8 cellular contexts compared by ENCODE assay signal in the genomic region with DNA sequence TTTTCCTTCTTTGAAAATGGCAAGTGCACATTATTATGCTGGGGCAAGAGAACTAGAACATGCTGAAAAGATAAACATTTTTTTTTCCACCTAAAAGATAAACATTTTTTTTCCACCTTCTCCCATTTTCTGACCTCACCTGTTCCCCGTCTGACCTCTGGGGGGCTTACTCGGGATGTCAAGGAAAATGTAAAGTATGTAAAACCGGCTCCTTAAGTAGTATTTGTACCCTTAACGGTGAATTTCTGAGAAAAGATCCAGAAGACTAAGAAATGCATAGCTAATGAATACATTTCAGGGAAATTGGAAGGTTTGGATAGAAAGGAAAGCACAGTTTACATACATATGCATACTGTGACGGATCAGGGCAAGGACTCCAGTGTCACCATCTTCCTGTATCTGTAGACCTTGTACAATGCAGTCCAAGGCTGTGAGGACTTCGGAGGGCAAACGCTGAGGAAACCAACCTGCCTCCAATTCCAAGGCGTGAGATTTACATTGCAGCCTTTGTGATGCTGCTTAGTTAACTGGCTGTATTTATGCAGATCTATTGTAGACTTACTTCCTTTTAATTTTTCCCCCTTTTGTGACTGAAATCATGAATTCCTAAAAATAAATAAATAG.
A peak's percentile ranks its signal among the peaks of the same experiment; 100 is the strongest.
DNase-seq lines count a peak whose midpoint lies in the region; ATAC-seq, FAIRE-seq and TF ChIP-seq lines count a peak whose summit lies in the region.

No MANE protein-coding gene starts in this region.

- no TSS peak for BruUV-seq in A673 (replicated peaks; lab: Mats Ljungman, UMichigan)

- CTCF ChIA-PET in A673 (lab: Charles Lee) = no interaction called here
- CTCF ChIA-PET in SK-N-SH (lab: Yijun Ruan, JAX) = no interaction called here

- ATAC-seq in GM18868 (IDR thresholded peaks at IDR 0.05; ENCODE audit: unreplicated experiment) = peak; percentile 16

- FAIRE-seq in kidney (lab: Jason Lieb, UNC) = no peak

- peak overlapping the region; percentile 85 for H3K4me2 ChIP-seq in SK-N-SH

- H3K4me3 ChIP-seq in A673 (ENCODE audit: low read depth, low read length, poor library complexity, severe bottlenecking) (peak overlapping the region; percentile 58), SK-N-SH (ENCODE audit: low read depth in 2 of 2, low read length in 1 of 2) (no peak overlapping the region; a peak in 1 of 4 replicates), vagina (no peak overlapping the region), kidney (ENCODE audit: low read length in 2 of 2) (peak overlapping the region in 1 of 2 donors; percentile 46)

- H3K4me1 ChIP-seq in A673 (ENCODE audit: insufficient read depth, low read length, poor library complexity, severe bottlenecking) (no peaks in the 10 kb centered on the region), SK-N-SH (ENCODE audit: control insufficient read depth in 1 of 2, insufficient read depth in 2 of 2, low read depth in 1 of 2, low read length in 1 of 2) (peaks cover 0 to 2% of the 10 kb centered on the region in 2 experiments; a peak in 1 of 4 replicates), vagina (peaks cover 17% of the 10 kb centered on the region), kidney (ENCODE audit: control insufficient read depth in 1 of 2, insufficient read depth in 1 of 2, low read depth in 1 of 2, low read length in 2 of 2) (peaks cover 0 to 7% of the 10 kb centered on the region in 2 donors)

- H3K9me2 ChIP-seq in SK-N-SH = no peaks in the 10 kb centered on the region

- no peak for TF ChIP-seq EP300 in SK-N-SH (IDR thresholded peaks at IDR 0.05; ENCODE audit: borderline replicate concordance in 1 of 2, low read depth in 1 of 2, low read length in 1 of 2)

- H3K9ac ChIP-seq in SK-N-SH (no peak overlapping the region), kidney (ENCODE audit: low read length in 2 of 2) (no peak overlapping the region)

- no peaks in the 10 kb centered on the region for H3K9me3 ChIP-seq in A673 (ENCODE audit: low read depth, low read length, poor library complexity, severe bottlenecking)
- no peaks in the 10 kb centered on the region for H3K9me3 ChIP-seq in SK-N-SH
- H3K9me3 ChIP-seq in vagina = no peaks in the 10 kb centered on the region
- no peaks in the 10 kb centered on the region for H3K9me3 ChIP-seq in kidney (ENCODE audit: control insufficient read depth in 1 of 2, low read length in 2 of 2)

- no peak overlapping the region for H2AFZ ChIP-seq in SK-N-SH (ENCODE audit: low read depth)

- intact Hi-C loops in A673 (cut with micrococcal nuclease; ENCODE audit: unreplicated experiment) (no loop called here), vagina (cut with DNase I) (no loop called here), kidney (cut with DNase I) (no loop called here)

- DNase-seq in A673 (ENCODE audit: low spot score) (peak; percentile 30), SK-N-SH (peak; percentile 18), inferior parietal cortex (ENCODE audit: extremely low spot score) (peak; percentile 29), vagina (ENCODE audit: extremely low spot score in 2 of 2) (no peak), NCI-H774 (lab: John Stamatoyannopoulos, UW) (no peak), kidney (no peak), NAMALWA (ENCODE audit: low spot score) (no peak)

- 2% methylated on average over 8 of the region's 8 CpGs for WGBS in SK-N-SH (ENCODE audit: low lambda C conversion rate)

- H3K79me2 ChIP-seq in SK-N-SH (ENCODE audit: insufficient read depth) = no peaks in the 10 kb centered on the region

- no peaks in the 10 kb centered on the region for H4K20me1 ChIP-seq in SK-N-SH (ENCODE audit: insufficient read depth)

- H3K36me3 ChIP-seq in A673 (ENCODE audit: insufficient read depth, low read length, poor library complexity, severe bottlenecking) = no peaks in the 10 kb centered on the region
- no peaks in the 10 kb centered on the region for H3K36me3 ChIP-seq in SK-N-SH (replicated peaks in 1 of 2; ENCODE audit: control insufficient read depth in 1 of 2, insufficient read depth in 2 of 2, low read length in 1 of 2)
- H3K36me3 ChIP-seq in vagina = no peaks in the 10 kb centered on the region
- no peaks in the 10 kb centered on the region for H3K36me3 ChIP-seq in kidney (ENCODE audit: control insufficient read depth in 1 of 2, insufficient read depth in 2 of 2, low read length in 2 of 2)

- TF ChIP-seq POLR2A in vagina (IDR thresholded peaks at IDR 0.05) = no peak

- peaks cover 38% of the 10 kb centered on the region for H3K27me3 ChIP-seq in A673 (replicated peaks; ENCODE audit: insufficient read depth, low read depth, low read length, poor library complexity)
- H3K27me3 ChIP-seq in SK-N-SH (ENCODE audit: insufficient read depth) = peaks cover 24% of the 10 kb centered on the region
- no peaks in the 10 kb centered on the region for H3K27me3 ChIP-seq in vagina

- no peaks in the 10 kb centered on the region for H3F3A ChIP-seq in SK-N-SH (replicated peaks; ENCODE audit: insufficient read depth)

- H3K27ac ChIP-seq in A673 (ENCODE audit: low read depth, low read length, poor library complexity, severe bottlenecking) = no peak overlapping the region
- no peak overlapping the region for H3K27ac ChIP-seq in SK-N-SH (ENCODE audit: low read depth in 2 of 2, low read length in 1 of 2)
- no peak overlapping the region for H3K27ac ChIP-seq in vagina
- no peak overlapping the region for H3K27ac ChIP-seq in kidney (ENCODE audit: low read depth in 2 of 2, low read length in 2 of 2)

- no peak for TF ChIP-seq RAD21 in SK-N-SH (IDR thresholded peaks at IDR 0.05; ENCODE audit: low read length)

- TF ChIP-seq CTCF in A673 (conservative IDR thresholded peaks at IDR 0.05; ENCODE audit: low read depth, low read length) (peak; percentile 39; the same call in 1 of the 2 replicates), SK-N-SH (IDR thresholded peaks at IDR 0.05) (peak; percentile 39), vagina (IDR thresholded peaks at IDR 0.05) (no peak), kidney (IDR thresholded peaks at IDR 0.05; ENCODE audit: borderline replicate concordance, extremely low read depth, insufficient read depth) (no peak)

- POLR2A ChIA-PET in A673 (lab: Charles Lee; ENCODE audit: low non-redundant PET) (interaction anchor here (0.7 kb wide), 1 partner anchor 640 kb away, joined by 3 read pairs; no protein-coding TSS in a partner anchor), SK-N-SH (lab: Yijun Ruan, JAX) (no interaction called here)

TF ChIP-seq in SK-N-SH, 30 proteins besides CTCF, POLR2A, EP300 and RAD21:
- TF ChIP-seq SIN3A (IDR thresholded peaks at IDR 0.05; ENCODE audit: borderline replicate concordance, low read depth, low read length) (no peak), TEAD4 (IDR thresholded peaks at IDR 0.05; ENCODE audit: borderline replicate concordance, insufficient read depth) (no peak), TAF1 (IDR thresholded peaks at IDR 0.05; ENCODE audit: borderline replicate concordance, low read depth, low read length) (no peak), RCOR1 (IDR thresholded peaks at IDR 0.05; ENCODE audit: low read length) (no peak), EZH2phosphoT487 (IDR thresholded peaks at IDR 0.05; ENCODE audit: borderline replicate concordance, low read depth) (no peak)
- TF ChIP-seq, protein P1, sequence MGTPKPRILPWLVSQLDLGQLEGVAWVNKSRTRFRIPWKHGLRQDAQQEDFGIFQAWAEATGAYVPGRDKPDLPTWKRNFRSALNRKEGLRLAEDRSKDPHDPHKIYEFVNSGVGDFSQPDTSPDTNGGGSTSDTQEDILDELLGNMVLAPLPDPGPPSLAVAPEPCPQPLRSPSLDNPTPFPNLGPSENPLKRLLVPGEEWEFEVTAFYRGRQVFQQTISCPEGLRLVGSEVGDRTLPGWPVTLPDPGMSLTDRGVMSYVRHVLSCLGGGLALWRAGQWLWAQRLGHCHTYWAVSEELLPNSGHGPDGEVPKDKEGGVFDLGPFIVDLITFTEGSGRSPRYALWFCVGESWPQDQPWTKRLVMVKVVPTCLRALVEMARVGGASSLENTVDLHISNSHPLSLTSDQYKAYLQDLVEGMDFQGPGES (IDR thresholded peaks at IDR 0.05; ENCODE audit: low read depth, low read length) = no peak

Comparison
In these comparisons a context has a peak if more than half of its experiments do, and no peak if none do; other contexts are left out.
1. DNase-seq: peak in A673 (single experiment), SK-N-SH (single experiment) and inferior parietal cortex (single experiment); none in vagina (0 of 2), NCI-H774 (single experiment), kidney (single experiment) and NAMALWA (single experiment).
2. CTCF ChIP-seq: peak in A673 (single experiment) and SK-N-SH (single experiment); none in vagina (0 of 3) and kidney (single experiment).